In genomic region chr2:70255637-70256314, GRCh38 we compare ENCODE assay signal across 16 cellular contexts. TPM values are rescaled to one million over a fixed set of nuclear protein-coding genes. Genes with fewer than 3 reads are reported as not detected.
DNase-seq lines count a peak whose midpoint lies in the region; ATAC-seq and TF ChIP-seq lines count a peak whose summit lies in the region.
"Had no signal": no experiment of that assay in that cellular context is flagged by ENCODE, and none has a peak within 500 bp of the region (broad histone marks: within the 10 kb centered on the region; RNA-seq: fewer than 3 reads in every experiment).

No MANE protein-coding gene starts in this region.

- peak overlapping the region; percentile 23 for H3K4me3 Mint-ChIP-seq in activated CD4-positive, alpha-beta T cell treated with anti-CD3 and anti-CD28 coated beads, Interleukin-2, amount 10 ng/mL, durations not matched to agents 24 days and 14 days
- H3K4me3 Mint-ChIP-seq in GM23338: 0 out of 3 replicates have a peak overlapping the region, but pooled peaks have one; percentile 14
- H3K4me3 Mint-ChIP-seq in activated T-helper 2 cell treated with anti-CD3 and anti-CD28 coated beads, Interferon-gamma antibody, Interleukin-2, Interleukin-4, amounts not matched to agents 10 μg/mL and 5 μg/mL and 100 μg/mL, durations not matched to agents 14 hours and 24 hours and 36 hours (ENCODE audit: low read depth): peak overlapping the region; percentile 52
- H3K4me3 Mint-ChIP-seq in neural crest cell: peak overlapping the region; percentile 44

- 0 out of 2 replicates have a peak, but pooled peaks cover 2% of the 10 kb centered on the region for H3K36me3 ChIP-seq in GM23338 (ENCODE audit: insufficient read depth)

- H3K4me2 ChIP-seq in GM23338: no peak overlapping the region

- no peak overlapping the region for H3K27ac Mint-ChIP-seq in activated CD4-positive, alpha-beta T cell treated with anti-CD3 and anti-CD28 coated beads, Interleukin-2, amount 10 ng/mL, durations not matched to agents 24 days and 14 days
- H3K27ac Mint-ChIP-seq in GM23338 (no peak overlapping the region), neural crest cell (ENCODE audit: unreplicated experiment) (no peak overlapping the region)
- H3K27ac Mint-ChIP-seq in activated T-helper 2 cell treated with anti-CD3 and anti-CD28 coated beads, Interferon-gamma antibody, Interleukin-2, Interleukin-4, amounts not matched to agents 10 μg/mL and 5 μg/mL and 100 μg/mL, durations not matched to agents 14 hours and 24 hours and 36 hours: no peak overlapping the region

- H3K9me3 Mint-ChIP-seq in activated CD4-positive, alpha-beta T cell treated with anti-CD3 and anti-CD28 coated beads, Interleukin-2, amount 10 ng/mL, durations not matched to agents 24 days and 14 days: no peaks in the 10 kb centered on the region
- H3K9me3 Mint-ChIP-seq in GM23338 (no peaks in the 10 kb centered on the region), neural crest cell (no peaks in the 10 kb centered on the region)
- no peaks in the 10 kb centered on the region for H3K9me3 Mint-ChIP-seq in activated T-helper 2 cell treated with anti-CD3 and anti-CD28 coated beads, Interferon-gamma antibody, Interleukin-2, Interleukin-4, amounts not matched to agents 10 μg/mL and 5 μg/mL and 100 μg/mL, durations not matched to agents 14 hours and 24 hours and 36 hours

- H4K20me1 ChIP-seq in GM23338 (replicated peaks; ENCODE audit: insufficient read depth): 0 out of 2 replicates have a peak, but pooled peaks cover 7% of the 10 kb centered on the region

- peaks cover 3% of the 10 kb centered on the region for H3K36me3 Mint-ChIP-seq in activated CD4-positive, alpha-beta T cell treated with anti-CD3 and anti-CD28 coated beads, Interleukin-2, amount 10 ng/mL, durations not matched to agents 24 days and 14 days (ENCODE audit: low read depth)
- peaks cover 9% of the 10 kb centered on the region; the same call in 1 of the 3 replicates for H3K36me3 Mint-ChIP-seq in GM23338 (ENCODE audit: low read depth)
- peaks cover 10% of the 10 kb centered on the region for H3K36me3 Mint-ChIP-seq in activated T-helper 2 cell treated with anti-CD3 and anti-CD28 coated beads, Interferon-gamma antibody, Interleukin-2, Interleukin-4, amounts not matched to agents 10 μg/mL and 5 μg/mL and 100 μg/mL, durations not matched to agents 14 hours and 24 hours and 36 hours (ENCODE audit: low read depth)
- no peaks in the 10 kb centered on the region for H3K36me3 Mint-ChIP-seq in neural crest cell (ENCODE audit: low read depth)

- intact Hi-C loops in activated CD4-positive, alpha-beta T cell treated with anti-CD3 and anti-CD28 coated beads, Interleukin-2, amount 10 ng/mL, durations not matched to agents 24 days and 14 days (cut with micrococcal nuclease): no loop called here
- intact Hi-C loops in activated T-helper 2 cell treated with anti-CD3 and anti-CD28 coated beads, Interferon-gamma antibody, Interleukin-2, Interleukin-4, amounts not matched to agents 10 μg/mL and 5 μg/mL and 100 μg/mL, durations not matched to agents 14 hours and 24 hours and 36 hours (cut with micrococcal nuclease): no loop called here

- no peaks in the 10 kb centered on the region for H3K27me3 Mint-ChIP-seq in activated CD4-positive, alpha-beta T cell treated with anti-CD3 and anti-CD28 coated beads, Interleukin-2, amount 10 ng/mL, durations not matched to agents 24 days and 14 days
- peaks cover 8% of the 10 kb centered on the region for H3K27me3 Mint-ChIP-seq in GM23338 (ENCODE audit: insufficient read depth, low read depth, poor library complexity)
- H3K27me3 Mint-ChIP-seq in activated T-helper 2 cell treated with anti-CD3 and anti-CD28 coated beads, Interferon-gamma antibody, Interleukin-2, Interleukin-4, amounts not matched to agents 10 μg/mL and 5 μg/mL and 100 μg/mL, durations not matched to agents 14 hours and 24 hours and 36 hours (ENCODE audit: low read depth): no peaks in the 10 kb centered on the region
- H3K27me3 Mint-ChIP-seq in neural crest cell (ENCODE audit: low read depth): no peaks in the 10 kb centered on the region

- peaks cover 9% of the 10 kb centered on the region; the same call in 1 of the 2 replicates for H3K4me1 ChIP-seq in GM23338 (ENCODE audit: insufficient read depth)

- ATAC-seq in GM23338 (no peak), HG02981 (IDR thresholded peaks at IDR 0.05; ENCODE audit: unreplicated experiment) (no peak)
- ATAC-seq: A549 had no signal

- peak overlapping the region; percentile 66 for H2AFZ ChIP-seq in GM23338
- H2AFZ ChIP-seq: GM23248 had no signal

- no peaks in the 10 kb centered on the region for H3K27me3 ChIP-seq in GM23338 (ENCODE audit: insufficient read depth)

- TF ChIP-seq CTCF in GM23338 (conservative IDR thresholded peaks at IDR 0.05; ENCODE audit: low read depth in 2 of 2) (no peak), neural crest cell (conservative IDR thresholded peaks at IDR 0.05) (no peak)

- no peaks in the 10 kb centered on the region for H3K9me2 ChIP-seq in GM23338 (ENCODE audit: insufficient read depth)

- H3F3A ChIP-seq in GM23338 (replicated peaks; ENCODE audit: low read depth): 0 out of 2 replicates have a peak, but pooled peaks cover 9% of the 10 kb centered on the region

- no peak overlapping the region for H3K4me3 ChIP-seq in GM23338
- H3K4me3 ChIP-seq: A549, GM23248 had no signal

- peaks cover 8% of the 10 kb centered on the region for H3K79me2 ChIP-seq in GM23338 (replicated peaks; ENCODE audit: insufficient read depth)

- peaks cover 18% of the 10 kb centered on the region for H3K4me1 Mint-ChIP-seq in activated CD4-positive, alpha-beta T cell treated with anti-CD3 and anti-CD28 coated beads, Interleukin-2, amount 10 ng/mL, durations not matched to agents 24 days and 14 days
- peaks cover 13% of the 10 kb centered on the region for H3K4me1 Mint-ChIP-seq in GM23338
- peaks cover 22% of the 10 kb centered on the region for H3K4me1 Mint-ChIP-seq in activated T-helper 2 cell treated with anti-CD3 and anti-CD28 coated beads, Interferon-gamma antibody, Interleukin-2, Interleukin-4, amounts not matched to agents 10 μg/mL and 5 μg/mL and 100 μg/mL, durations not matched to agents 14 hours and 24 hours and 36 hours (ENCODE audit: low read depth)
- H3K4me1 Mint-ChIP-seq in neural crest cell: peaks cover 18% of the 10 kb centered on the region

- no peak overlapping the region for H3K27ac ChIP-seq in GM23338 (ENCODE audit: low read depth)
- H3K27ac ChIP-seq: GM23248, KMS-11 had no signal

- no peak for DNase-seq in activated CD4-positive, alpha-beta T cell treated with anti-CD3 and anti-CD28 coated beads, Interleukin-2, amount 10 ng/mL, durations not matched to agents 24 days and 14 days
- DNase-seq in activated CD4-positive, alpha-beta T cell treated with anti-CD3 and anti-CD28 coated beads for 48 hours: no peak
- no peak for DNase-seq in GM23338 (ENCODE audit: low spot score)
- DNase-seq in activated T-helper 2 cell treated with anti-CD3 and anti-CD28 coated beads, Interferon-gamma antibody, Interleukin-2, Interleukin-4, amounts not matched to agents 10 μg/mL and 5 μg/mL and 100 μg/mL, durations not matched to agents 14 hours and 24 hours and 36 hours (ENCODE audit: low spot score): no peak
- DNase-seq in neural crest cell (ENCODE audit: low read depth, low spot score): no peak
- no peak for DNase-seq in stimulated activated CD4-positive, alpha-beta T cell treated with anti-CD3 and anti-CD28 coated beads, Interleukin-2, amount 100 ng/mL, for 24 hours
- DNase-seq in SK-N-DZ (ENCODE audit: low spot score): no peak
- DNase-seq: AML-193, DMS79 treated with DMSO at 0.1 percent for 48 hours, GM23248, NCI-H2029 treated with DMSO at 0.1 percent for 48 hours, NCI-H510A treated with DMSO at 0.1 percent for 48 hours, RPMI8226 had no signal

RNA-seq across cellular contexts. Expression of gene PCYOX1, which starts 2.2 kb away (rescaled TPM):
- total RNA-seq in activated CD4-positive, alpha-beta T cell treated with anti-CD3 and anti-CD28 coated beads, Interleukin-2, amount 10 ng/mL, durations not matched to agents 24 days and 14 days: 12.8 and 16.4 TPM in 2 replicates
- total RNA-seq in GM23338 (2014; rRNA removed; shearing (Covaris generic)): 37.0 and 39.4 TPM in 2 replicates
- polyA plus RNA-seq in GM23338 (2016; fragmentation: Nextera tagmentation; extraction: Ambion mirVana): 18.6 and 19.3 TPM in 2 replicates
- total RNA-seq in activated T-helper 2 cell treated with anti-CD3 and anti-CD28 coated beads, Interferon-gamma antibody, Interleukin-2, Interleukin-4, amounts not matched to agents 10 μg/mL and 5 μg/mL and 100 μg/mL, durations not matched to agents 14 hours and 24 hours and 36 hours: 17.5 and 21.3 TPM in 2 replicates
- 64.6 and 70.2 TPM in 2 replicates for total RNA-seq in neural crest cell
- polyA plus RNA-seq in SK-N-DZ (2014; cell fraction: cytosol; rRNA removed): 14.9 and 15.6 TPM in 2 replicates
- 3.1 and 3.2 TPM in 2 replicates for polyA plus RNA-seq in SK-N-DZ (2014; cell fraction: nucleus; rRNA removed)

RNA-seq across cellular contexts. Expression of gene TIA1, which starts 7.3 kb away (rescaled TPM):
- total RNA-seq in activated CD4-positive, alpha-beta T cell treated with anti-CD3 and anti-CD28 coated beads, Interleukin-2, amount 10 ng/mL, durations not matched to agents 24 days and 14 days: 104 and 105 TPM in 2 replicates
- 126 and 179 TPM in 2 replicates for total RNA-seq in GM23338 (2014; rRNA removed; shearing (Covaris generic))
- polyA plus RNA-seq in GM23338 (2016; fragmentation: Nextera tagmentation; extraction: Ambion mirVana): 101 and 130 TPM in 2 replicates
- total RNA-seq in activated T-helper 2 cell treated with anti-CD3 and anti-CD28 coated beads, Interferon-gamma antibody, Interleukin-2, Interleukin-4, amounts not matched to agents 10 μg/mL and 5 μg/mL and 100 μg/mL, durations not matched to agents 14 hours and 24 hours and 36 hours: 113 TPM in 2 replicates
- 273 and 287 TPM in 2 replicates for total RNA-seq in neural crest cell
- 151 and 182 TPM in 2 replicates for polyA plus RNA-seq in SK-N-DZ (2014; cell fraction: cytosol; rRNA removed)
- polyA plus RNA-seq in SK-N-DZ (2014; cell fraction: nucleus; rRNA removed): 826 and 1,023 TPM in 2 replicates

RNA-seq across cellular contexts. Expression of gene SNRPG, which starts 37.8 kb away (rescaled TPM):
- 401 and 424 TPM in 2 replicates for total RNA-seq in activated CD4-positive, alpha-beta T cell treated with anti-CD3 and anti-CD28 coated beads, Interleukin-2, amount 10 ng/mL, durations not matched to agents 24 days and 14 days
- 275 and 450 TPM in 2 replicates for total RNA-seq in GM23338 (2014; rRNA removed; shearing (Covaris generic))
- 1,584 and 1,653 TPM in 2 replicates for polyA plus RNA-seq in GM23338 (2016; fragmentation: Nextera tagmentation; extraction: Ambion mirVana)
- 415 and 420 TPM in 2 replicates for total RNA-seq in activated T-helper 2 cell treated with anti-CD3 and anti-CD28 coated beads, Interferon-gamma antibody, Interleukin-2, Interleukin-4, amounts not matched to agents 10 μg/mL and 5 μg/mL and 100 μg/mL, durations not matched to agents 14 hours and 24 hours and 36 hours
- 291 and 311 TPM in 2 replicates for total RNA-seq in neural crest cell
- 359 and 611 TPM in 2 replicates for polyA plus RNA-seq in SK-N-DZ (2014; cell fraction: cytosol; rRNA removed)
- polyA plus RNA-seq in SK-N-DZ (2014; cell fraction: nucleus; rRNA removed): 273 and 476 TPM in 2 replicates

RNA-seq across cellular contexts. Expression of gene FAM136A, which starts 46.1 kb away (rescaled TPM):
- 85.5 and 89.7 TPM in 2 replicates for total RNA-seq in activated CD4-positive, alpha-beta T cell treated with anti-CD3 and anti-CD28 coated beads, Interleukin-2, amount 10 ng/mL, durations not matched to agents 24 days and 14 days
- 115 and 122 TPM in 2 replicates for total RNA-seq in GM23338 (2014; rRNA removed; shearing (Covaris generic))
- 133 and 150 TPM in 2 replicates for polyA plus RNA-seq in GM23338 (2016; fragmentation: Nextera tagmentation; extraction: Ambion mirVana)
- 71.3 and 71.8 TPM in 2 replicates for total RNA-seq in activated T-helper 2 cell treated with anti-CD3 and anti-CD28 coated beads, Interferon-gamma antibody, Interleukin-2, Interleukin-4, amounts not matched to agents 10 μg/mL and 5 μg/mL and 100 μg/mL, durations not matched to agents 14 hours and 24 hours and 36 hours
- 76.9 and 79.1 TPM in 2 replicates for total RNA-seq in neural crest cell
- polyA plus RNA-seq in SK-N-DZ (2014; cell fraction: cytosol; rRNA removed): 58.6 and 71.3 TPM in 2 replicates
- polyA plus RNA-seq in SK-N-DZ (2014; cell fraction: nucleus; rRNA removed): 45.2 and 51.3 TPM in 2 replicates
